In the genomic region with DNA sequence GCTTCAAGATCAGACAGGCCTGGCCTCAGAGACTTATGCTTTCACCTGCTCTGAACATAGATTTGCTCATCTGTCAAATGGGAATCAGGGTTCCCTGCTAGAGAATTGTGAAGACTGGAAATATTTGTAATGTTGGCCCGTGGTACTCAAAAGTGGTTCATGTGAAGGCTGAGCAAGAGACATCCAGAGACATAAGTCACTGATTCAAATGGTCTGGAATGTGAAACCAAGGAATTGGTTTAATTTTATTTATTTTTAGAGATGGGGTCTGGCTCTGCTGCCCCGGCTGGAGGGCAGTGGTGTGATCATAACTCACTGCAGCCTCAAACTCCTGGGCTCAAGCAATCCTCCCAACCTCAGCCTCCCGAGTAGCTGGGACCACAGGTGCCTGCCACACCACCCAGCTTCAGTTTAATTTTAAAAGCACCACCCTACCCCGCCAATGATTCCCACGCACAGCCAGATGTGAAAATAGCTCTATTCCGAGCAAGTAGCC, we compare ENCODE assay signal across 1 cellular context.
TF ChIP-seq lines count a peak whose summit lies in the region.

No MANE protein-coding gene starts in this region.

TF ChIP-seq in WTC11, 78 proteins besides CTCF, POLR2A, EP300 and RAD21 (continued from another document):
- TF ChIP-seq, protein P1, sequence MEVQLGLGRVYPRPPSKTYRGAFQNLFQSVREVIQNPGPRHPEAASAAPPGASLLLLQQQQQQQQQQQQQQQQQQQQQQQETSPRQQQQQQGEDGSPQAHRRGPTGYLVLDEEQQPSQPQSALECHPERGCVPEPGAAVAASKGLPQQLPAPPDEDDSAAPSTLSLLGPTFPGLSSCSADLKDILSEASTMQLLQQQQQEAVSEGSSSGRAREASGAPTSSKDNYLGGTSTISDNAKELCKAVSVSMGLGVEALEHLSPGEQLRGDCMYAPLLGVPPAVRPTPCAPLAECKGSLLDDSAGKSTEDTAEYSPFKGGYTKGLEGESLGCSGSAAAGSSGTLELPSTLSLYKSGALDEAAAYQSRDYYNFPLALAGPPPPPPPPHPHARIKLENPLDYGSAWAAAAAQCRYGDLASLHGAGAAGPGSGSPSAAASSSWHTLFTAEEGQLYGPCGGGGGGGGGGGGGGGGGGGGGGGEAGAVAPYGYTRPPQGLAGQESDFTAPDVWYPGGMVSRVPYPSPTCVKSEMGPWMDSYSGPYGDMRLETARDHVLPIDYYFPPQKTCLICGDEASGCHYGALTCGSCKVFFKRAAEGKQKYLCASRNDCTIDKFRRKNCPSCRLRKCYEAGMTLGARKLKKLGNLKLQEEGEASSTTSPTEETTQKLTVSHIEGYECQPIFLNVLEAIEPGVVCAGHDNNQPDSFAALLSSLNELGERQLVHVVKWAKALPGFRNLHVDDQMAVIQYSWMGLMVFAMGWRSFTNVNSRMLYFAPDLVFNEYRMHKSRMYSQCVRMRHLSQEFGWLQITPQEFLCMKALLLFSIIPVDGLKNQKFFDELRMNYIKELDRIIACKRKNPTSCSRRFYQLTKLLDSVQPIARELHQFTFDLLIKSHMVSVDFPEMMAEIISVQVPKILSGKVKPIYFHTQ (CRISPR knock-in tag; IDR thresholded peaks at IDR 0.05): no peak
- no peak for TF ChIP-seq OVOL2 (CRISPR knock-in tag; IDR thresholded peaks at IDR 0.05; ENCODE audit: borderline replicate concordance)
TF ChIP-seq in WTC11: peak in this region for 0.
